In the genomic region with DNA sequence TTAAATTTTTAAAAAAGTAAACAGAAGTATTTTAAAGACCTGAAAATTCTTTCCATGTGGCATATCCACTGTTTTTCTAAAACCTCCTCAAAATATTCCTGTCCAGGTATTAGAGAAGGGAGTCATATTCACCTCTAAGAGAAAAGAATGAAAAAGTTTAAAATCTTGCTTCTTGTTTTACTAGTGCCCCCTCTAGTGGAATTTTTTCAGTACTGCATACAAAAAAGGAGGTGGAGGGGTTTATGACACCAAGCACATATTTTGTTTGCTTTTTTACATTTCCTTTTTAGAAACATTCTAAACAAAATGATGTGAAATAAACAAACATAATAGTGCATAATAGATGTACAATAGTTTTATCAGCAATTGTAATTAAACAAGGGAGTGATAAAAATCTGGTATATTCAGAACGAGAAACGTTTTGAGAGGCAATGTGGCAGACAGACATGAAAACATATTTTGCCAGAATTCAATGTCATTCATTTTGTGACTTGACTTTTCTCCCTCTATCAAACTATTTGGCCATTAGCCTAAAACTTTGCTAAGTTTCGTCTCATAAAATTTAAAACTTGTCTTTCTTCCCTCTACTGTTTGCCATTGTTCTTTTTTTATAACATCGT, we compare ENCODE assay signal across 8 cellular contexts.
A peak's percentile ranks its signal among the peaks of the same experiment; 100 is the strongest.
DNase-seq lines count a peak whose midpoint lies in the region; ATAC-seq and TF ChIP-seq lines count a peak whose summit lies in the region.

No MANE protein-coding gene starts in this region.

- H3K27me3 Mint-ChIP-seq in neural crest cell (ENCODE audit: low read depth) = peaks cover 11% of the 10 kb centered on the region

- H3K4me1 Mint-ChIP-seq in neural crest cell = peaks cover 5% of the 10 kb centered on the region

- H3K4me1 ChIP-seq in colonic mucosa = no peaks in the 10 kb centered on the region

- no peaks in the 10 kb centered on the region for H3K9me3 ChIP-seq in colonic mucosa

- no peaks in the 10 kb centered on the region for H3K36me3 ChIP-seq in colonic mucosa

- H3K4me3 Mint-ChIP-seq in neural crest cell = no peak overlapping the region

- H3K9ac ChIP-seq in colonic mucosa (ENCODE audit: low read depth in 2 of 2, low read length in 2 of 2) = no peak overlapping the region

- intact Hi-C loops in colonic mucosa (cut with DNase I) = loop anchor here (5.0 kb wide), 1 partner anchor 475 kb away; no protein-coding TSS in a partner anchor

- DNase-seq in Ammon's horn (ENCODE audit: low spot score) (peak; percentile 3), NCI-H69 (lab: John Stamatoyannopoulos, UW) (peak; percentile 78), colonic mucosa (no peak), neural crest cell (ENCODE audit: low read depth, low spot score) (no peak), COLO668 (lab: John Stamatoyannopoulos, UW; ENCODE audit: unreplicated experiment) (no peak)
- DNase-seq in activated CD8-positive, alpha-beta memory T cell treated with anti-CD3 and anti-CD28 coated beads, Interleukin-2, amount 50 U/mL, for 4 hours = no peak

- no peaks in the 10 kb centered on the region for H3K9me3 Mint-ChIP-seq in neural crest cell

- H3K4me3 ChIP-seq in colonic mucosa = no peak overlapping the region

- no peak overlapping the region for H3K27ac ChIP-seq in colonic mucosa

- H3K27me3 ChIP-seq in colonic mucosa = no peaks in the 10 kb centered on the region

- TF ChIP-seq CTCF in colonic mucosa (IDR thresholded peaks at IDR 0.05) (peak; percentile 74), neural crest cell (conservative IDR thresholded peaks at IDR 0.05) (peak; percentile 90)

- H3K27ac Mint-ChIP-seq in neural crest cell (ENCODE audit: unreplicated experiment) = no peak overlapping the region

- ATAC-seq in GM19035 (IDR thresholded peaks at IDR 0.05; ENCODE audit: unreplicated experiment) (peak; percentile 63), HG02610 (IDR thresholded peaks at IDR 0.05; ENCODE audit: unreplicated experiment) (no peak)

- H3K36me3 Mint-ChIP-seq in neural crest cell (ENCODE audit: low read depth) = no peaks in the 10 kb centered on the region

Comparison
In these comparisons a context has a peak if more than half of its experiments do, and no peak if none do; other contexts are left out.
1. DNase-seq: peak in Ammon's horn (single experiment) and NCI-H69 (single experiment); none in colonic mucosa (single experiment), neural crest cell (single experiment), COLO668 (single experiment) and activated CD8-positive, alpha-beta memory T cell treated with anti-CD3 and anti-CD28 coated beads, Interleukin-2, amount 50 U/mL, for 4 hours (single experiment).